In the genomic region with DNA sequence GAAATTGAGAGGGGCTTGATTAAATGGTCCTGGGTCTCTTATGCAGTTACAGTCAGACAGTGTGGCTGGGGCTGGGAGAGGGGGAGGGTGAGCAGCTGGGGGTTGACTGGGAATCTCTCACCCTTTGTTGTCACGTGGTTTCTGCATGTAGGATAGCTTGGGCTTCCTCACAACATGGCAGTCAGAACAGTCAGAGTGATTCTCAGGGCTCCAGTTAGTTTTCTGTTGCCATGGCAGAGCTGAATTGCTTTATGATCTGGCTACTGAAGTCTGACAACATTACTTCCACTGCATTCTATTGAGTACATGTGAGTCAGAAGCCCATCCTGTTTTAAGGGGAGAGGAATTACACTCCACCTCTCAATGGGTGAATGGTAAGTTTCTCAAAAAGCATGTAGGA, we compare ENCODE assay signal across 19 cellular contexts.
"Had no signal": no experiment of that assay in that cellular context is flagged by ENCODE, and none has a peak within 500 bp of the region (broad histone marks: within the 10 kb centered on the region; RNA-seq: fewer than 3 reads in every experiment).

No MANE protein-coding gene starts in this region.

- DNase-seq: activated CD4-positive, alpha-beta T cell treated with anti-CD3 and anti-CD28 coated beads, Interleukin-2, amount 50 U/mL, for 48 hours; activated CD8-positive, alpha-beta memory T cell treated with anti-CD3 and anti-CD28 coated beads, Interleukin-2, amount 50 U/mL, for 48 hours; activated naive CD4-positive, alpha-beta T cell; activated T-cell treated with anti-CD3 and anti-CD28 coated beads, Interleukin-2, amount 50 U/mL, for 4 hours; adrenal gland; cortex of kidney; erythroblast; foreskin fibroblast; kidney; lower lobe of right lung; naive thymus-derived CD8-positive, alpha-beta T cell; retina; stimulated activated CD4-positive, alpha-beta T cell treated with anti-CD3 and anti-CD28 coated beads, Interleukin-2, amount 100 ng/mL, for 48 hours; stimulated activated CD8-positive, alpha-beta memory T cell treated with anti-CD3 and anti-CD28 coated beads, Interleukin-4, amount 100 ng/mL, for 48 hours; stimulated activated naive B cell treated with anti-CD40 and anti-IgM and Interleukin-4, amounts not matched to agents 10 μg/mL and 1 μg/mL and 100 μg/mL, for 72 hours; T-helper 9 cell; testis had no signal

- FAIRE-seq: endometrium, kidney had no signal

- ATAC-seq: activated T-cell treated with anti-CD3 and anti-CD28 coated beads, Interleukin-2, amount 50 U/mL, for 4 hours; left lobe of liver; lower lobe of right lung; naive thymus-derived CD8-positive, alpha-beta T cell; stimulated activated naive B cell treated with anti-CD40 and anti-IgM and Interleukin-4, amounts not matched to agents 10 μg/mL and 1 μg/mL and 100 μg/mL, for 72 hours had no signal
